Comparison of ENCODE assay signal across 18 cellular contexts in genomic region chr11:119520966-119521365, GRCh38.
"Had no signal": no experiment of that assay in that cellular context is flagged by ENCODE, and none has a peak within 500 bp of the region (broad histone marks: within the 10 kb centered on the region; RNA-seq: fewer than 3 reads in every experiment).

No MANE protein-coding gene starts in this region.

- H3K36me3 Mint-ChIP-seq: activated naive CD4-positive, alpha-beta T cell treated with anti-CD3 and anti-CD28 coated beads, Interleukin-2, amount 10 ng/mL, durations not matched to agents 7 days and 5 days; memory B cell; natural killer cell treated with Interleukin-12 subunit alpha and Interleukin-12 subunit beta and Interleukin-15 and Interleukin-18, amount 100 ng/mL, for 72 hours; stimulated activated memory B cell treated with anti-CD40 and anti-IgM and Interleukin-4, amounts not matched to agents 10 μg/mL and 1 μg/mL and 100 μg/mL, for 72 hours; type B pancreatic cell had no signal

- H3K27ac Mint-ChIP-seq: activated naive CD4-positive, alpha-beta T cell treated with anti-CD3 and anti-CD28 coated beads, Interleukin-2, amount 10 ng/mL, durations not matched to agents 7 days and 5 days; activated T-helper 2 cell treated with anti-CD3 and anti-CD28 coated beads, Interferon-gamma antibody, Interleukin-2, Interleukin-4, amounts not matched to agents 10 μg/mL and 5 μg/mL and 100 μg/mL, durations not matched to agents 14 hours and 24 hours and 36 hours; memory B cell; natural killer cell treated with Interleukin-12 subunit alpha and Interleukin-12 subunit beta and Interleukin-15 and Interleukin-18, amount 100 ng/mL, for 72 hours; type B pancreatic cell had no signal

- ATAC-seq: left lung; natural killer cell treated with Interleukin-12 subunit alpha and Interleukin-12 subunit beta and Interleukin-15 and Interleukin-18, amount 100 ng/mL, for 72 hours; psoas muscle; sciatic nerve; stimulated activated memory B cell treated with anti-CD40 and anti-IgM and Interleukin-4, amounts not matched to agents 10 μg/mL and 1 μg/mL and 100 μg/mL, for 72 hours had no signal

- H3K4me3 ChIP-seq: coronary artery, left lung, psoas muscle, spleen had no signal

- H3K36me3 ChIP-seq: left lung, spleen had no signal

- H3K27me3 Mint-ChIP-seq: stimulated activated memory B cell treated with anti-CD40 and anti-IgM and Interleukin-4, amounts not matched to agents 10 μg/mL and 1 μg/mL and 100 μg/mL, for 72 hours had no signal

- H3K4me1 ChIP-seq: psoas muscle had no signal

- DNase-seq: activated CD4-positive, alpha-beta T cell treated with anti-CD3 and anti-CD28 coated beads, Interleukin-2, amount 50 U/mL, for 1 hour; activated naive CD4-positive, alpha-beta T cell treated with anti-CD3 and anti-CD28 coated beads, Interleukin-2, amount 10 ng/mL, durations not matched to agents 7 days and 5 days; activated T-cell treated with anti-CD3 and anti-CD28 coated beads for 4 hours; effector CD8-positive, alpha-beta T cell; islet precursor cell; left lung; occipital lobe; psoas muscle; stimulated activated CD4-positive, alpha-beta T cell treated with anti-CD3 and anti-CD28 coated beads, Interleukin-1b, Interleukin-23, amount 100 ng/mL, for 48 hours; substantia nigra had no signal

- H3K9me3 ChIP-seq: left lung, psoas muscle, spleen had no signal

- H3K9me3 Mint-ChIP-seq: activated naive CD4-positive, alpha-beta T cell treated with anti-CD3 and anti-CD28 coated beads, Interleukin-2, amount 10 ng/mL, durations not matched to agents 7 days and 5 days; activated T-helper 2 cell treated with anti-CD3 and anti-CD28 coated beads, Interferon-gamma antibody, Interleukin-2, Interleukin-4, amounts not matched to agents 10 μg/mL and 5 μg/mL and 100 μg/mL, durations not matched to agents 14 hours and 24 hours and 36 hours; memory B cell; natural killer cell treated with Interleukin-12 subunit alpha and Interleukin-12 subunit beta and Interleukin-15 and Interleukin-18, amount 100 ng/mL, for 72 hours; stimulated activated memory B cell treated with anti-CD40 and anti-IgM and Interleukin-4, amounts not matched to agents 10 μg/mL and 1 μg/mL and 100 μg/mL, for 72 hours; type B pancreatic cell had no signal

- H3K4me1 Mint-ChIP-seq: activated naive CD4-positive, alpha-beta T cell treated with anti-CD3 and anti-CD28 coated beads, Interleukin-2, amount 10 ng/mL, durations not matched to agents 7 days and 5 days had no signal

- H3K27ac ChIP-seq: coronary artery, left lung, psoas muscle, spleen had no signal

- H3K4me3 Mint-ChIP-seq: activated naive CD4-positive, alpha-beta T cell treated with anti-CD3 and anti-CD28 coated beads, Interleukin-2, amount 10 ng/mL, durations not matched to agents 7 days and 5 days; memory B cell; natural killer cell treated with Interleukin-12 subunit alpha and Interleukin-12 subunit beta and Interleukin-15 and Interleukin-18, amount 100 ng/mL, for 72 hours; stimulated activated memory B cell treated with anti-CD40 and anti-IgM and Interleukin-4, amounts not matched to agents 10 μg/mL and 1 μg/mL and 100 μg/mL, for 72 hours; type B pancreatic cell had no signal
